ENCODE assay signal across 21 cellular contexts in the genomic region with DNA sequence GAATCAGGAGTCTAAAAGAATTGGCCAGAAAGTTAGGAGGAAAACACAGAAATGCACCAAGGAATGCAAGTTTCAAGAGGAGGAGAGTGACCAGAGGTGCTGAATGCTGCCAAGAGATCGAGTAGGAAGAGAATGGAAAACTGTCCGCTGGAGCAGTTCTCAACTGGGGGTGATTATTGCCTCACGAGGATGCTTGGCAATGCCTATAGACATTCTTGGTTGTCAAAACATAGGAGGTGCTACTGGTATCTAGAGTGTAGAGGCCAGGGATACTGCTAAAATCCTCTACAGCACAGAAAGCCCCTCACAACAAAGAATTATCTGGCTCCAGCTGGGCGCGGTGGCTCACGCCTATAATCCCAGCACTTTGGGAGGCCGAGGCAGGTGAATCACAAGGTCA.
"Had no signal": no experiment of that assay in that cellular context is flagged by ENCODE, and none has a peak within 500 bp of the region (broad histone marks: within the 10 kb centered on the region; RNA-seq: fewer than 3 reads in every experiment).

No MANE protein-coding gene starts in this region.

- H3K36me3 ChIP-seq: WERI-Rb-1 had no signal

- ATAC-seq: foreskin keratinocyte, natural killer cell, upper lobe of right lung had no signal

- H3K9me3 ChIP-seq: left ventricle myocardium inferior, sigmoid colon, testis, upper lobe of right lung had no signal

- H3K27me3 ChIP-seq: foreskin keratinocyte, sigmoid colon, testis, upper lobe of right lung had no signal

- H3K27ac ChIP-seq: foreskin keratinocyte, testis, upper lobe of right lung, WERI-Rb-1 had no signal

- DNase-seq: activated CD4-positive, alpha-beta T cell treated with anti-CD3 and anti-CD28 coated beads for 1 hour; activated gamma-delta T cell treated with Interleukin-2 at 50 U/mL for 16 hours; activated naive CD8-positive, alpha-beta T cell treated with anti-CD3 and anti-CD28 coated beads, Interleukin-2, amount 10 ng/mL, durations not matched to agents 7 days and 5 days; amniotic stem cell; cortex of kidney; foreskin keratinocyte; glutamatergic neuron; hippocampal formation; kidney glomerular epithelial cell; left ventricle myocardium inferior; natural killer cell; sigmoid colon; stimulated activated CD4-positive, alpha-beta T cell treated with anti-CD3 and anti-CD28 coated beads, Interleukin-15, amount 100 ng/mL, for 24 hours; stimulated activated CD4-positive, alpha-beta T cell treated with anti-CD3 and anti-CD28 coated beads, Interleukin-2, amount 100 ng/mL, for 48 hours; stimulated activated CD8-positive, alpha-beta memory T cell treated with anti-CD3 and anti-CD28 coated beads, Interleukin-4, amount 100 ng/mL, for 48 hours; stimulated activated naive CD4-positive, alpha-beta T cell; SW 1271; testis; WERI-Rb-1 had no signal

- H3K4me3 ChIP-seq: left ventricle myocardium inferior, sigmoid colon, smooth muscle cell, testis, upper lobe of right lung had no signal
